18 cellular contexts compared by ENCODE assay signal in genomic region chr5:6527749-6528455, GRCh38.
"Had no signal": no experiment of that assay in that cellular context is flagged by ENCODE, and none has a peak within 500 bp of the region (broad histone marks: within the 10 kb centered on the region; RNA-seq: fewer than 3 reads in every experiment).

No MANE protein-coding gene starts in this region.

- H3K9me3 ChIP-seq: esophagus squamous epithelium, ovary, tibial artery, upper lobe of left lung, uterus had no signal

- H3K4me3 ChIP-seq: esophagus squamous epithelium, lung, neural progenitor cell, ovary, tibial artery, upper lobe of left lung, uterus had no signal

- H3K27ac ChIP-seq: esophagus squamous epithelium, neural progenitor cell, ovary, tibial artery, upper lobe of left lung, uterus had no signal

- H3K4me2 ChIP-seq: neural progenitor cell had no signal

- H3K4me1 ChIP-seq: esophagus squamous epithelium, neural progenitor cell, tibial artery, upper lobe of left lung, uterus had no signal

- H2AFZ ChIP-seq: neural progenitor cell had no signal

- H3K36me3 ChIP-seq: esophagus squamous epithelium, neural progenitor cell, ovary, tibial artery, upper lobe of left lung, uterus had no signal

- H3K27me3 ChIP-seq: esophagus squamous epithelium, neural progenitor cell, ovary, tibial artery, upper lobe of left lung, uterus had no signal

- H3K9ac ChIP-seq: neural progenitor cell had no signal

- DNase-seq: effector memory CD8-positive, alpha-beta T cell; esophagus squamous epithelium; foreskin fibroblast; left colon; left ventricle myocardium superior; mesenchymal stem cell; midbrain; nucleus accumbens; ovary; right cardiac atrium; stimulated activated CD4-positive, alpha-beta T cell treated with anti-CD3 and anti-CD28 coated beads, Interleukin-4, amount 100 ng/mL, for 1 hour; stimulated activated CD8-positive, alpha-beta memory T cell treated with anti-CD3 and anti-CD28 coated beads, Interleukin-4, amount 100 ng/mL, for 48 hours; stimulated activated naive CD8-positive, alpha-beta T cell treated with anti-CD3 and anti-CD28 coated beads, Interleukin-15, Interleukin-2, amounts not matched to agents 100 U/mL and 50 U/mL, for 24 hours; tibial artery; upper lobe of left lung; uterus had no signal
